ENCODE assay signal across 12 cellular contexts in genomic region chr10:102677736-102678354, GRCh38. TPM values are rescaled to one million over a fixed set of nuclear protein-coding genes. Genes with fewer than 3 reads are reported as not detected.
A peak's percentile ranks its signal among the peaks of the same experiment; 100 is the strongest.
DNase-seq lines count a peak whose midpoint lies in the region; ATAC-seq and TF ChIP-seq lines count a peak whose summit lies in the region.
"Had no signal": no experiment of that assay in that cellular context is flagged by ENCODE, and none has a peak within 500 bp of the region (broad histone marks: within the 10 kb centered on the region; RNA-seq: fewer than 3 reads in every experiment).

No MANE protein-coding gene starts in this region.

- H3K4me3 Mint-ChIP-seq in stimulated activated naive CD8-positive, alpha-beta T cell treated with anti-CD3 and anti-CD28 coated beads, Interleukin-15, Interleukin-2, amounts not matched to agents 100 ng/mL and 50 ng/mL, for 24 hours: no peak overlapping the region
- H3K4me3 Mint-ChIP-seq in stimulated activated naive CD8-positive, alpha-beta T cell treated with anti-CD3 and anti-CD28 coated beads, Interleukin-15, amount 100 ng/mL, for 72 hours: no peak overlapping the region
- no peak overlapping the region for H3K4me3 Mint-ChIP-seq in osteocyte (ENCODE audit: unreplicated experiment)
- H3K4me3 Mint-ChIP-seq: activated CD4-positive, alpha-beta T cell treated with anti-CD3 and anti-CD28 coated beads, Interleukin-2, amount 10 ng/mL, durations not matched to agents 24 days and 14 days had no signal

- no peak for TF ChIP-seq CTCF in esophagus muscularis mucosa (IDR thresholded peaks at IDR 0.05)
- no peak for TF ChIP-seq CTCF in osteocyte (IDR thresholded peaks at IDR 0.05)

- no peak for TF ChIP-seq EP300 in esophagus muscularis mucosa (IDR thresholded peaks at IDR 0.05)

- H3K9me3 ChIP-seq in esophagus muscularis mucosa: no peaks in the 10 kb centered on the region
- H3K9me3 ChIP-seq: MG63 had no signal

- no peak for DNase-seq in stimulated activated naive CD8-positive, alpha-beta T cell treated with anti-CD3 and anti-CD28 coated beads, Interleukin-15, amount 100 ng/mL, for 72 hours
- DNase-seq in esophagus muscularis mucosa (ENCODE audit: extremely low spot score): no peak
- no peak for DNase-seq in osteocyte (ENCODE audit: extremely low spot score, unreplicated experiment)
- DNase-seq in NCI-H524 (lab: John Stamatoyannopoulos, UW): no peak
- DNase-seq in RPMI8226: no peak
- DNase-seq: activated CD4-positive, alpha-beta T cell treated with anti-CD3 and anti-CD28 coated beads, Interleukin-2, amount 10 ng/mL, durations not matched to agents 24 days and 14 days; central memory CD4-positive, alpha-beta T cell; MG63; NCI-H446 treated with DMSO at 0.1 percent for 48 hours had no signal

- ATAC-seq in stimulated activated naive CD8-positive, alpha-beta T cell treated with anti-CD3 and anti-CD28 coated beads, Interleukin-15, amount 100 ng/mL, for 72 hours: no peak
- ATAC-seq in HG03196 (IDR thresholded peaks at IDR 0.05; ENCODE audit: unreplicated experiment): no peak
- no peak for ATAC-seq in GM21717 (IDR thresholded peaks at IDR 0.05; ENCODE audit: unreplicated experiment)

- H3K27ac Mint-ChIP-seq in stimulated activated naive CD8-positive, alpha-beta T cell treated with anti-CD3 and anti-CD28 coated beads, Interleukin-15, Interleukin-2, amounts not matched to agents 100 ng/mL and 50 ng/mL, for 24 hours: peak overlapping the region; percentile 9
- peak overlapping the region in 1 of 2 donors; percentile 72 for H3K27ac Mint-ChIP-seq in stimulated activated naive CD8-positive, alpha-beta T cell treated with anti-CD3 and anti-CD28 coated beads, Interleukin-15, amount 100 ng/mL, for 72 hours
- peak overlapping the region; percentile 98 for H3K27ac Mint-ChIP-seq in osteocyte (ENCODE audit: unreplicated experiment)
- H3K27ac Mint-ChIP-seq: activated CD4-positive, alpha-beta T cell treated with anti-CD3 and anti-CD28 coated beads, Interleukin-2, amount 10 ng/mL, durations not matched to agents 24 days and 14 days had no signal

- no peaks in the 10 kb centered on the region for H3K9me3 Mint-ChIP-seq in stimulated activated naive CD8-positive, alpha-beta T cell treated with anti-CD3 and anti-CD28 coated beads, Interleukin-15, Interleukin-2, amounts not matched to agents 100 ng/mL and 50 ng/mL, for 24 hours
- no peaks in the 10 kb centered on the region for H3K9me3 Mint-ChIP-seq in stimulated activated naive CD8-positive, alpha-beta T cell treated with anti-CD3 and anti-CD28 coated beads, Interleukin-15, amount 100 ng/mL, for 72 hours
- H3K9me3 Mint-ChIP-seq in osteocyte (ENCODE audit: unreplicated experiment): no peaks in the 10 kb centered on the region
- H3K9me3 Mint-ChIP-seq: activated CD4-positive, alpha-beta T cell treated with anti-CD3 and anti-CD28 coated beads, Interleukin-2, amount 10 ng/mL, durations not matched to agents 24 days and 14 days had no signal

- intact Hi-C loops in esophagus muscularis mucosa (cut with DNase I): no loop called here

- H3K27me3 Mint-ChIP-seq in stimulated activated naive CD8-positive, alpha-beta T cell treated with anti-CD3 and anti-CD28 coated beads, Interleukin-15, Interleukin-2, amounts not matched to agents 100 ng/mL and 50 ng/mL, for 24 hours: no peaks in the 10 kb centered on the region
- H3K27me3 Mint-ChIP-seq in stimulated activated naive CD8-positive, alpha-beta T cell treated with anti-CD3 and anti-CD28 coated beads, Interleukin-15, amount 100 ng/mL, for 72 hours: no peaks in the 10 kb centered on the region
- no peaks in the 10 kb centered on the region for H3K27me3 Mint-ChIP-seq in osteocyte (ENCODE audit: unreplicated experiment)
- H3K27me3 Mint-ChIP-seq: activated CD4-positive, alpha-beta T cell treated with anti-CD3 and anti-CD28 coated beads, Interleukin-2, amount 10 ng/mL, durations not matched to agents 24 days and 14 days had no signal

- WGBS in esophagus muscularis mucosa: 75% methylated on average over 12 of the region's 13 CpGs

- peaks cover 62 to 67% (median 65%) of the 10 kb centered on the region in 4 donors for H3K4me1 ChIP-seq in esophagus muscularis mucosa

- H3K27ac ChIP-seq in esophagus muscularis mucosa (replicated peaks in 1 of 4): peak overlapping the region in 3 of 4 donors; percentile 34 to 67 (median 42)

- H3K36me3 Mint-ChIP-seq in stimulated activated naive CD8-positive, alpha-beta T cell treated with anti-CD3 and anti-CD28 coated beads, Interleukin-15, Interleukin-2, amounts not matched to agents 100 ng/mL and 50 ng/mL, for 24 hours (ENCODE audit: low read depth): peaks cover 13% of the 10 kb centered on the region
- peaks cover 6% of the 10 kb centered on the region for H3K36me3 Mint-ChIP-seq in osteocyte (ENCODE audit: unreplicated experiment)

- H3K36me3 ChIP-seq in esophagus muscularis mucosa: peaks cover 0 to 14% (median 9%) of the 10 kb centered on the region in 4 donors

- no peak for TF ChIP-seq POLR2A in esophagus muscularis mucosa (IDR thresholded peaks at IDR 0.05; ENCODE audit: low read depth)

- H3K4me3 ChIP-seq in esophagus muscularis mucosa: no peak overlapping the region
- H3K4me3 ChIP-seq: MG63 had no signal

- no peaks in the 10 kb centered on the region for H3K27me3 ChIP-seq in esophagus muscularis mucosa
- H3K27me3 ChIP-seq: MG63 had no signal

- peaks cover 52% of the 10 kb centered on the region for H3K4me1 Mint-ChIP-seq in stimulated activated naive CD8-positive, alpha-beta T cell treated with anti-CD3 and anti-CD28 coated beads, Interleukin-15, Interleukin-2, amounts not matched to agents 100 ng/mL and 50 ng/mL, for 24 hours (ENCODE audit: low read depth)
- peaks cover 74% of the 10 kb centered on the region for H3K4me1 Mint-ChIP-seq in stimulated activated naive CD8-positive, alpha-beta T cell treated with anti-CD3 and anti-CD28 coated beads, Interleukin-15, amount 100 ng/mL, for 72 hours
- peaks cover 67% of the 10 kb centered on the region for H3K4me1 Mint-ChIP-seq in osteocyte (ENCODE audit: unreplicated experiment)

RNA-seq across cellular contexts. Expression of gene TRIM8, which starts 33.6 kb away (rescaled TPM):
- 100 to 1,000 TPM; 103 to 170 (median 159) TPM for total RNA-seq in esophagus muscularis mucosa
- 63.9 and 66.8 TPM in 2 replicates for total RNA-seq in osteocyte

RNA-seq across cellular contexts. Expression of gene ARL3, which starts 36.4 kb away (rescaled TPM):
- total RNA-seq in esophagus muscularis mucosa (1 to 10 TPM; 7.9 to 9.8 (median 8.4) TPM), osteocyte (11.6 and 12.6 TPM in 2 replicates)

RNA-seq across cellular contexts. Expression of gene SFXN2, which starts 36.6 kb away (rescaled TPM):
- total RNA-seq in esophagus muscularis mucosa (1 to 10 TPM; 1.2 to 4.0 (median 2.9) TPM), osteocyte (6.9 and 8.1 TPM in 2 replicates)
